ENCODE assay signal across 18 cellular contexts in genomic region chr4:7786040-7786439, GRCh38.
DNase-seq lines count a peak whose midpoint lies in the region; ATAC-seq, FAIRE-seq and TF ChIP-seq lines count a peak whose summit lies in the region.
"Had no signal": no experiment of that assay in that cellular context is flagged by ENCODE, and none has a peak within 500 bp of the region (broad histone marks: within the 10 kb centered on the region; RNA-seq: fewer than 3 reads in every experiment).

No MANE protein-coding gene starts in this region.

- WGBS in testis, 2 donors = 91 to 97% methylated on average over 10 of the region's 10 CpGs

- peaks cover 84% of the 10 kb centered on the region for H3K79me2 ChIP-seq in astrocyte (ENCODE audit: insufficient read depth, low read length)

- peaks cover 86% of the 10 kb centered on the region for H4K20me1 ChIP-seq in astrocyte (ENCODE audit: insufficient read depth, low read length)

- H3K27me3 ChIP-seq in astrocyte (ENCODE audit: insufficient read depth, low read length) (no peaks in the 10 kb centered on the region), HAP-1 (ENCODE audit: low read depth) (no peaks in the 10 kb centered on the region), testis (no peaks in the 10 kb centered on the region)
- H3K27me3 ChIP-seq: BE2C had no signal

- H3K9ac ChIP-seq in astrocyte (ENCODE audit: low read length) = no peak overlapping the region
- H3K9ac ChIP-seq: GM23248 had no signal

- H3K27ac Mint-ChIP-seq in HFFc6 = 0 out of 2 replicates have a peak overlapping the region, but pooled peaks have one; percentile 60
- H3K27ac Mint-ChIP-seq in astrocyte (ENCODE audit: unreplicated experiment) = no peak overlapping the region

- intact Hi-C loops in posterior vena cava (cut with DNase I) (no loop called here), testis (cut with DNase I; ENCODE audit: low total_unique reads) (no loop called here)

- H3K9me3 ChIP-seq in astrocyte (ENCODE audit: insufficient read depth, low read depth, low read length) (no peaks in the 10 kb centered on the region), HAP-1 (no peaks in the 10 kb centered on the region), testis (no peaks in the 10 kb centered on the region)
- H3K9me3 ChIP-seq: BE2C had no signal

- in situ Hi-C loops in HAP-1 (cut with MboI; ENCODE audit: low sequenced_read_pairs) = no loop called here

- no peak for TF ChIP-seq POLR2A in testis (IDR thresholded peaks at IDR 0.05)

- H3K9me3 Mint-ChIP-seq in HFFc6 = no peaks in the 10 kb centered on the region
- peaks cover 2% of the 10 kb centered on the region for H3K9me3 Mint-ChIP-seq in astrocyte (ENCODE audit: unreplicated experiment)
- H3K9me3 Mint-ChIP-seq: CD4-positive, alpha-beta memory T cell had no signal

- peak overlapping the region; percentile 62 for H3K27ac ChIP-seq in astrocyte (ENCODE audit: low read depth, low read length)
- no peak overlapping the region for H3K27ac ChIP-seq in testis
- H3K27ac ChIP-seq: C4-2B, GM23248 had no signal

- no peak overlapping the region for H3K4me2 ChIP-seq in astrocyte (ENCODE audit: low read length)

- H3K27me3 Mint-ChIP-seq in HFFc6 (ENCODE audit: insufficient read depth) (peaks cover 11% of the 10 kb centered on the region), astrocyte (ENCODE audit: low read depth, unreplicated experiment) (no peaks in the 10 kb centered on the region)
- H3K27me3 Mint-ChIP-seq: CD4-positive, alpha-beta memory T cell had no signal

- FAIRE-seq in astrocyte (lab: Jason Lieb, UNC) = no peak
- FAIRE-seq: A204.1, GM12878, GM19239, H54 had no signal

- H3K36me3 ChIP-seq in astrocyte (ENCODE audit: insufficient read depth, low read length) (peaks cover 53% of the 10 kb centered on the region), HAP-1 (replicated peaks) (peaks cover 5% of the 10 kb centered on the region), testis (ENCODE audit: low read depth, missing control alignments) (no peaks in the 10 kb centered on the region)

- H3K36me3 Mint-ChIP-seq in HFFc6 (ENCODE audit: low read depth) (peaks cover 50% of the 10 kb centered on the region), astrocyte (ENCODE audit: low read depth, unreplicated experiment) (peaks cover 33% of the 10 kb centered on the region)

- H3K4me3 Mint-ChIP-seq in HFFc6 = no peak overlapping the region; the same call in 1 of the 2 replicates
- no peak overlapping the region for H3K4me3 Mint-ChIP-seq in astrocyte (ENCODE audit: unreplicated experiment)
- H3K4me3 Mint-ChIP-seq: CD4-positive, alpha-beta memory T cell had no signal

- no peak overlapping the region for H3K4me3 ChIP-seq in astrocyte (ENCODE audit: insufficient read depth, low read depth, low read length)
- H3K4me3 ChIP-seq in HAP-1 = no peak overlapping the region
- H3K4me3 ChIP-seq in testis = no peak overlapping the region
- H3K4me3 ChIP-seq: GM12878, GM23248 had no signal

- no peak for ATAC-seq in GM21515 (IDR thresholded peaks at IDR 0.05; ENCODE audit: unreplicated experiment)
- ATAC-seq: GM12878 had no signal

- peaks cover 55% of the 10 kb centered on the region for H3K4me1 Mint-ChIP-seq in HFFc6 (ENCODE audit: low read depth)
- peaks cover 10% of the 10 kb centered on the region for H3K4me1 Mint-ChIP-seq in astrocyte (ENCODE audit: low read depth, unreplicated experiment)

- no peak overlapping the region for H2AFZ ChIP-seq in astrocyte (ENCODE audit: low read depth, low read length)
- H2AFZ ChIP-seq: GM23248 had no signal

- H3K4me1 ChIP-seq in astrocyte (ENCODE audit: insufficient read depth, low read length) (peaks cover 21% of the 10 kb centered on the region), HAP-1 (no peaks in the 10 kb centered on the region), testis (peaks cover 20% of the 10 kb centered on the region)

- TF ChIP-seq CTCF in HFFc6 (IDR thresholded peaks at IDR 0.05) (no peak), astrocyte (IDR thresholded peaks at IDR 0.05; ENCODE audit: insufficient read depth, low read depth, low read length) (no peak), testis (IDR thresholded peaks at IDR 0.05) (no peak)

- DNase-seq in activated effector memory CD4-positive, alpha-beta T cell treated with anti-CD3 and anti-CD28 coated beads, Interleukin-2, amount 50 U/mL, for 16 hours = peak; percentile 19
- no peak for DNase-seq in activated effector memory CD4-positive, alpha-beta T cell treated with Interleukin-2 at 50 U/mL for 16 hours
- DNase-seq in HFFc6 = no peak
- no peak for DNase-seq in astrocyte (ENCODE audit: low read depth)
- peak; percentile 66 for DNase-seq in posterior vena cava (ENCODE audit: low spot score)
- DNase-seq in HAP-1 (ENCODE audit: low spot score in 2 of 2) = no peak
- no peak for DNase-seq in testis
- DNase-seq: BE2C; CD4-positive, alpha-beta memory T cell; DMS79; GM23248; IMR-90 had no signal

Comparison
In these comparisons a context has a peak if more than half of its experiments do, and no peak if none do; other contexts are left out.
1. DNase-seq: peak in activated effector memory CD4-positive, alpha-beta T cell treated with anti-CD3 and anti-CD28 coated beads, Interleukin-2, amount 50 U/mL, for 16 hours (single experiment) and posterior vena cava (single experiment); none in activated effector memory CD4-positive, alpha-beta T cell treated with Interleukin-2 at 50 U/mL for 16 hours (single experiment), HFFc6 (single experiment), astrocyte (single experiment), HAP-1 (0 of 2) and testis (single experiment).